In the genomic region with DNA sequence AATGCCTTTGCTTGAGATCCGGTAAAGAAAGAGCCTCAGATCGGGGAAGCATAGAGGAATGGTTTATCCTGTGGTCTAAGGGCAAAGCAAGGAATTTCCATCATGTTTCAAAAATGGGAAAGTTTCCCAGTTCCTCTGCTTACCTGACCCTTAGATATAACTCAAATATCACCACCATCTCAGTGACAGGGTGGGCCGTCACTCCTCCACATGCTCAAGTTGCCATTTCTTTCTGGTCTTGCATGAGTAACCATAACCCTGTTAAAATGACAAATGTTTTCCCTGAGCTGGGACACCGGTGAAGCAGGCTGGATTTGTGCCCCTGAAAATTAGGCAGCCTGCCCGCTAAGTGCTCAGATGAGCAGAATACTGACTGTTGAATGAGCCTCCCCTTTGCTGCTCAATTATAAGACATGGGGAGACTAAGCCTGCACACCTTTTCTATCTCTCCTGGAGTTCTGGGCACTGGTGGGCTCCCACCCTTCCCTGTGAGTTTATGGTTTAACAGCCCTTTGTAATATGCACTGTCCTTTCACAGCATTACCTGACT, we compare ENCODE assay signal across 30 cellular contexts.
A peak's percentile ranks its signal among the peaks of the same experiment; 100 is the strongest.
DNase-seq lines count a peak whose midpoint lies in the region; ATAC-seq, FAIRE-seq and TF ChIP-seq lines count a peak whose summit lies in the region.
"Had no signal": no experiment of that assay in that cellular context is flagged by ENCODE, and none has a peak within 500 bp of the region (broad histone marks: within the 10 kb centered on the region; RNA-seq: fewer than 3 reads in every experiment).

No MANE protein-coding gene starts in this region.

- no peak overlapping the region for H2AK5ac ChIP-seq in IMR-90 (ENCODE audit: low read depth, low read length)

- FAIRE-seq in bronchial epithelial cell (lab: Jason Lieb, UNC), result peak; percentile 66
- FAIRE-seq: A549, GM12878, GM12892, GM18507, GM19239 had no signal

- no peaks in the 10 kb centered on the region for H3K4me1 ChIP-seq in IMR-90 (ENCODE audit: control insufficient read depth, insufficient read depth, low read length)
- H3K4me1 ChIP-seq: A549, BE2C, BLaER1 had no signal

- peak overlapping the region; percentile 14 for H2AFZ ChIP-seq in IMR-90 (replicated peaks; ENCODE audit: low read length, poor library complexity)

- H3K4me2 ChIP-seq in IMR-90 (ENCODE audit: low read depth, low read length), result no peak overlapping the region
- H3K4me2 ChIP-seq: A549, BLaER1 had no signal

- no peak overlapping the region for H2BK5ac ChIP-seq in IMR-90 (ENCODE audit: low read depth, low read length, poor library complexity, severe bottlenecking)

- dilution Hi-C loops in IMR-90 (cut with HindIII; ENCODE audit: low sequenced_read_pairs, unreplicated experiment), result no loop called here

- H2BK15ac ChIP-seq in IMR-90 (ENCODE audit: low read depth, low read length), result no peak overlapping the region

- POLR2A ChIA-PET in IMR-90 (lab: Charles Lee; ENCODE audit: unreplicated experiment), result no interaction called here
- POLR2A ChIA-PET in activated CD8-positive, alpha-beta T cell treated with anti-CD3 and anti-CD28 coated beads for 36 hours (lab: Charles Lee), result no interaction called here

- H3K4me3 ChIP-seq in IMR-90 (ENCODE audit: insufficient read depth, low read depth, low read length), result no peak overlapping the region
- no peak overlapping the region for H3K4me3 ChIP-seq in bronchial epithelial cell (ENCODE audit: low read depth, low read length)
- H3K4me3 ChIP-seq: A549, BLaER1, GM12878 had no signal

- H3K4me3 Mint-ChIP-seq in activated CD8-positive, alpha-beta T cell treated with anti-CD3 and anti-CD28 coated beads for 36 hours, result no peak overlapping the region
- H3K4me3 Mint-ChIP-seq: CD14-positive monocyte; CD4-positive, alpha-beta memory T cell; CD4-positive, CD25-positive, alpha-beta regulatory T cell; CD8-positive, alpha-beta memory T cell had no signal

- H3K14ac ChIP-seq in IMR-90 (replicated peaks; ENCODE audit: low read depth, low read length), result no peak overlapping the region

- H3K27ac Mint-ChIP-seq in activated CD8-positive, alpha-beta T cell treated with anti-CD3 and anti-CD28 coated beads for 36 hours, result no peak overlapping the region
- H3K27ac Mint-ChIP-seq: CD14-positive monocyte; CD4-positive, alpha-beta memory T cell; CD4-positive, CD25-positive, alpha-beta regulatory T cell; CD8-positive, alpha-beta memory T cell had no signal

- WGBS in IMR-90 (ENCODE audit: extremely low coverage in 2 of 2, insufficient read length in 1 of 2), 2 experiments, result no CpG with 5 or more reads among the region's 5 CpGs

- ATAC-seq in IMR-90 (ENCODE audit: low read depth) (no peak), GM19463 (IDR thresholded peaks at IDR 0.05; ENCODE audit: unreplicated experiment) (no peak), HG03097 (IDR thresholded peaks at IDR 0.05; ENCODE audit: low FRiP score, unreplicated experiment) (no peak), GM19023 (IDR thresholded peaks at IDR 0.05; ENCODE audit: unreplicated experiment) (no peak)
- no peak for ATAC-seq in activated CD8-positive, alpha-beta T cell treated with anti-CD3 and anti-CD28 coated beads for 36 hours
- ATAC-seq: A549, GM12878 had no signal

- H4K91ac ChIP-seq in IMR-90 (ENCODE audit: insufficient read depth, low read depth, low read length), result no peak overlapping the region

- no peaks in the 10 kb centered on the region for H4K20me1 ChIP-seq in IMR-90 (ENCODE audit: insufficient read depth, low read length)
- H4K20me1 ChIP-seq: BLaER1 had no signal

- no peak for TF ChIP-seq CTCF in IMR-90 (conservative IDR thresholded peaks at IDR 0.05; ENCODE audit: low read depth, low read length)
- TF ChIP-seq CTCF in bronchial epithelial cell (IDR thresholded peaks at IDR 0.05; ENCODE audit: insufficient read depth, low read length, severe bottlenecking), result no peak
- TF ChIP-seq CTCF in activated CD8-positive, alpha-beta T cell treated with anti-CD3 and anti-CD28 coated beads for 36 hours (IDR thresholded peaks at IDR 0.05), result no peak

- H3K27me3 Mint-ChIP-seq in activated CD8-positive, alpha-beta T cell treated with anti-CD3 and anti-CD28 coated beads for 36 hours, result peaks cover 6% of the 10 kb centered on the region
- H3K27me3 Mint-ChIP-seq: CD4-positive, alpha-beta memory T cell; CD4-positive, CD25-positive, alpha-beta regulatory T cell; CD8-positive, alpha-beta memory T cell had no signal

- no peak overlapping the region for H2BK120ac ChIP-seq in IMR-90 (ENCODE audit: low read depth, low read length)

- no peaks in the 10 kb centered on the region for H3K79me1 ChIP-seq in IMR-90 (ENCODE audit: low read depth in 1 of 2, low read length in 2 of 2)

- H3K36me3 ChIP-seq in IMR-90 (ENCODE audit: control insufficient read depth, insufficient read depth, low read length) (no peaks in the 10 kb centered on the region), bronchial epithelial cell (ENCODE audit: control insufficient read depth, insufficient read depth, low read length) (no peaks in the 10 kb centered on the region)
- H3K36me3 ChIP-seq: BE2C, BLaER1 had no signal

- H3K18ac ChIP-seq in IMR-90 (ENCODE audit: low read depth, low read length), result no peak overlapping the region

- no peaks in the 10 kb centered on the region for H3K9me3 ChIP-seq in IMR-90 (ENCODE audit: control insufficient read depth, insufficient read depth, low read length)
- H3K9me3 ChIP-seq: A549, BE2C, BLaER1 had no signal

- H2BK20ac ChIP-seq in IMR-90 (ENCODE audit: low read depth, low read length), result no peak overlapping the region

- no peaks in the 10 kb centered on the region for H3K27me3 ChIP-seq in IMR-90 (ENCODE audit: control insufficient read depth, insufficient read depth, low read length)
- no peaks in the 10 kb centered on the region for H3K27me3 ChIP-seq in bronchial epithelial cell (ENCODE audit: control insufficient read depth, insufficient read depth, low read length)
- H3K27me3 ChIP-seq: BE2C, BLaER1 had no signal

- H3K9me1 ChIP-seq in IMR-90 (ENCODE audit: insufficient read depth, low read length), result no peaks in the 10 kb centered on the region

- H3K56ac ChIP-seq in IMR-90 (ENCODE audit: extremely low read depth, insufficient read depth, low read length), result no peak overlapping the region

- H3K36me3 Mint-ChIP-seq in activated CD8-positive, alpha-beta T cell treated with anti-CD3 and anti-CD28 coated beads for 36 hours (ENCODE audit: low read depth), result no peaks in the 10 kb centered on the region
- H3K36me3 Mint-ChIP-seq: CD14-positive monocyte; CD4-positive, alpha-beta memory T cell; CD4-positive, CD25-positive, alpha-beta regulatory T cell; CD8-positive, alpha-beta memory T cell had no signal

- DNase-seq in IMR-90, result no peak
- DNase-seq in NCI-H446 treated with DMSO at 0.1 percent for 48 hours (lab: John Stamatoyannopoulos, UW), result peak; percentile 15
- no peak for DNase-seq in bronchial epithelial cell (ENCODE audit: low read depth)
- DNase-seq in left kidney (ENCODE audit: low read depth, low spot score), result peak; percentile 74
- DNase-seq in activated CD8-positive, alpha-beta T cell treated with anti-CD3 and anti-CD28 coated beads for 36 hours, result no peak
- DNase-seq: AML-193; BE2C; C1 segment of cervical spinal cord; CD4-positive, alpha-beta memory T cell; CD4-positive, CD25-positive, alpha-beta regulatory T cell; CD8-positive, alpha-beta memory T cell; COR-L47; DMS 273 treated with DMSO at 0.1 percent for 48 hours; DMS153; DMS53; DMS79; DND-41; EL; GDM1 had no signal

- H3K9ac ChIP-seq in IMR-90 (ENCODE audit: low read depth, low read length), result no peak overlapping the region
- H3K9ac ChIP-seq: BLaER1 had no signal

- H3K23ac ChIP-seq in IMR-90 (ENCODE audit: low read depth, low read length), result no peak overlapping the region

- no peak overlapping the region for H3K4ac ChIP-seq in IMR-90 (ENCODE audit: low read depth, low read length)

- no peak overlapping the region for H4K8ac ChIP-seq in IMR-90 (ENCODE audit: low read depth in 2 of 2, low read length in 2 of 2)

- TF ChIP-seq RAD21 in IMR-90 (IDR thresholded peaks at IDR 0.05; ENCODE audit: low read length), result no peak

- no peaks in the 10 kb centered on the region for H3K9me3 Mint-ChIP-seq in activated CD8-positive, alpha-beta T cell treated with anti-CD3 and anti-CD28 coated beads for 36 hours

- no peak overlapping the region for H3K27ac ChIP-seq in IMR-90 (ENCODE audit: insufficient read depth, low read length)
- H3K27ac ChIP-seq: 22Rv1, A549, BLaER1 had no signal

- H3K4me1 Mint-ChIP-seq in activated CD8-positive, alpha-beta T cell treated with anti-CD3 and anti-CD28 coated beads for 36 hours (ENCODE audit: low read depth), result no peaks in the 10 kb centered on the region
- H3K4me1 Mint-ChIP-seq: CD4-positive, alpha-beta memory T cell; CD4-positive, CD25-positive, alpha-beta regulatory T cell; CD8-positive, alpha-beta memory T cell had no signal

- intact Hi-C loops in IMR-90 (cut with micrococcal nuclease), result no loop called here
- intact Hi-C loops in activated CD8-positive, alpha-beta T cell treated with anti-CD3 and anti-CD28 coated beads for 36 hours (cut with micrococcal nuclease), result no loop called here

- CTCF ChIA-PET in IMR-90 (lab: Yijun Ruan, JAX), result no interaction called here
- CTCF ChIA-PET in activated CD8-positive, alpha-beta T cell treated with anti-CD3 and anti-CD28 coated beads for 36 hours (lab: Charles Lee), result no interaction called here

- no peak overlapping the region for H2AK9ac ChIP-seq in IMR-90 (replicated peaks; ENCODE audit: low read depth, low read length, poor library complexity)

- no peak for TF ChIP-seq POLR2A in IMR-90 (IDR thresholded peaks at IDR 0.05; ENCODE audit: low read depth, low read length)

- no TSS peak for BruUV-seq in IMR-90 (replicated peaks; lab: Mats Ljungman, UMichigan)

- no peak overlapping the region for H4K5ac ChIP-seq in IMR-90 (ENCODE audit: low read depth, low read length)

- in situ Hi-C loops in IMR-90 (cut with MboI; ENCODE audit: low sequenced_read_pairs), result no loop called here

TF ChIP-seq in IMR-90, 13 proteins besides CTCF, POLR2A, EP300 and RAD21 (continues in another document):
- TF ChIP-seq SMC3 (IDR thresholded peaks at IDR 0.05; ENCODE audit: low read depth, low read length) (no peak), CHD1 (IDR thresholded peaks at IDR 0.05; ENCODE audit: low read depth, low read length) (no peak), RFX5 (IDR thresholded peaks at IDR 0.05; ENCODE audit: low read depth, low read length) (no peak), FOS (IDR thresholded peaks at IDR 0.05; ENCODE audit: low read depth, low read length) (no peak), NFE2L2 (IDR thresholded peaks at IDR 0.05; ENCODE audit: low read depth, low read length) (no peak), MAFK (IDR thresholded peaks at IDR 0.05; ENCODE audit: low read depth, low read length) (no peak), MXI1 (IDR thresholded peaks at IDR 0.05; ENCODE audit: borderline replicate concordance, low read depth, low read length) (no peak)
- TF ChIP-seq, protein P1, sequence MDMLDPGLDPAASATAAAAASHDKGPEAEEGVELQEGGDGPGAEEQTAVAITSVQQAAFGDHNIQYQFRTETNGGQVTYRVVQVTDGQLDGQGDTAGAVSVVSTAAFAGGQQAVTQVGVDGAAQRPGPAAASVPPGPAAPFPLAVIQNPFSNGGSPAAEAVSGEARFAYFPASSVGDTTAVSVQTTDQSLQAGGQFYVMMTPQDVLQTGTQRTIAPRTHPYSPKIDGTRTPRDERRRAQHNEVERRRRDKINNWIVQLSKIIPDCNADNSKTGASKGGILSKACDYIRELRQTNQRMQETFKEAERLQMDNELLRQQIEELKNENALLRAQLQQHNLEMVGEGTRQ (IDR thresholded peaks at IDR 0.05; ENCODE audit: low read depth, low read length), result no peak

Comparison
In these comparisons a context has a peak if more than half of its experiments do, and no peak if none do; other contexts are left out.
1. DNase-seq: peak in NCI-H446 treated with DMSO at 0.1 percent for 48 hours (single experiment) and left kidney (single experiment); none in IMR-90 (single experiment), bronchial epithelial cell (single experiment) and activated CD8-positive, alpha-beta T cell treated with anti-CD3 and anti-CD28 coated beads for 36 hours (single experiment).